Comparison of ENCODE assay signal across 18 cellular contexts in genomic region chr9:81628897-81629296, GRCh38.
"Had no signal": no experiment of that assay in that cellular context is flagged by ENCODE, and none has a peak within 500 bp of the region (broad histone marks: within the 10 kb centered on the region; RNA-seq: fewer than 3 reads in every experiment).

No MANE protein-coding gene starts in this region.

- H3K4me1 ChIP-seq: parathyroid adenoma, testis, upper lobe of left lung had no signal

- DNase-seq: activated CD4-positive, alpha-beta T cell treated with anti-CD3 and anti-CD28 coated beads for 1 hour; activated CD4-positive, alpha-beta T cell treated with anti-CD3 and anti-CD28 coated beads, Interleukin-2, amount 50 U/mL, for 4 hours; activated naive CD4-positive, alpha-beta T cell treated with Interleukin-2 at 50 U/mL for 16 hours; activated T-cell treated with anti-CD3 and anti-CD28 coated beads for 4 hours; esophagus squamous epithelium; head of caudate nucleus; immature natural killer cell; left cardiac atrium; mammary epithelial cell; naive thymus-derived CD4-positive, alpha-beta T cell; stimulated activated CD4-positive, alpha-beta T cell treated with anti-CD3 and anti-CD28 coated beads, Interleukin-1b, Interleukin-23, amount 100 ng/mL, for 48 hours; stomach; T-cell; T-helper 9 cell; testis; upper lobe of left lung had no signal

- H3K4me3 Mint-ChIP-seq: immature natural killer cell; naive thymus-derived CD4-positive, alpha-beta T cell; T-cell had no signal

- H3K36me3 Mint-ChIP-seq: naive thymus-derived CD4-positive, alpha-beta T cell; T-cell had no signal

- H3K27me3 ChIP-seq: esophagus squamous epithelium, stomach, testis, upper lobe of left lung had no signal

- H3K36me3 ChIP-seq: cardiac muscle cell had no signal

- ATAC-seq: left cardiac atrium; naive thymus-derived CD4-positive, alpha-beta T cell; T-cell had no signal

- H3K27ac Mint-ChIP-seq: naive thymus-derived CD4-positive, alpha-beta T cell; T-cell had no signal

- H3K9me3 ChIP-seq: esophagus squamous epithelium, stomach, testis, upper lobe of left lung had no signal

- H3K79me2 ChIP-seq: parathyroid adenoma had no signal

- H3K9ac ChIP-seq: parathyroid adenoma had no signal

- H2AFZ ChIP-seq: parathyroid adenoma had no signal

- H3K9me3 Mint-ChIP-seq: naive thymus-derived CD4-positive, alpha-beta T cell; T-cell had no signal

- H3K4me1 Mint-ChIP-seq: naive thymus-derived CD4-positive, alpha-beta T cell; T-cell had no signal

- H3K27me3 Mint-ChIP-seq: naive thymus-derived CD4-positive, alpha-beta T cell had no signal

- H3K27ac ChIP-seq: cardiac muscle cell, esophagus squamous epithelium, parathyroid adenoma, stomach, testis, upper lobe of left lung had no signal

- H3K4me3 ChIP-seq: cardiac muscle cell, esophagus squamous epithelium, stomach, testis, upper lobe of left lung had no signal
